Comparison of ENCODE assay signal across 1 cellular context in genomic region chr6:16269442-16270070, GRCh38.
A peak's percentile ranks its signal among the peaks of the same experiment; 100 is the strongest.
TF ChIP-seq lines count a peak whose summit lies in the region.
"Not testable (repeated sequence)": the region's sequence is repeated elsewhere in the genome, so short reads cannot be mapped to it uniquely, and the experiment has no call there.

No MANE protein-coding gene starts in this region.

TF ChIP-seq in K562, 482 proteins besides CTCF, POLR2A, EP300 and RAD21 (continued from another document):
- TF ChIP-seq PATZ1 (CRISPR knock-in tag; IDR thresholded peaks at IDR 0.05; ENCODE audit: borderline replicate concordance) (peak; percentile 14; the same call in 1 of the 2 replicates), NR1H2 (CRISPR knock-in tag; IDR thresholded peaks at IDR 0.05) (0 out of 2 replicates have a peak, but pooled peaks have one; percentile 51), RBFOX2 (IDR thresholded peaks at IDR 0.05; ENCODE audit: low read depth, low read length) (peak; percentile 53), CEBPG (tag; conservative IDR thresholded peaks at IDR 0.05 in 1 of 2, IDR thresholded peaks at IDR 0.05 in 1 of 2) (peak in 1 of 2 experiments; percentile 25; a peak in 1 of 4 replicates), POLR2G (IDR thresholded peaks at IDR 0.05; ENCODE audit: low read depth, low read length) (peak; percentile 48; the same call in 1 of the 2 replicates), ZNF551 (CRISPR knock-in tag; IDR thresholded peaks at IDR 0.05) (peak; percentile 54; the same call in 1 of the 2 replicates), SMAD3 (CRISPR knock-in tag; conservative IDR thresholded peaks at IDR 0.05) (0 out of 2 replicates have a peak, but pooled peaks have one; percentile 2), ZNF165 (CRISPR knock-in tag; IDR thresholded peaks at IDR 0.05; ENCODE audit: borderline replicate concordance) (0 out of 2 replicates have a peak, but pooled peaks have one; percentile 7), SUPT5H (IDR thresholded peaks at IDR 0.05) (peak; percentile 70), CEBPB (tag; IDR thresholded peaks at IDR 0.05) (peak; percentile 87), DLX4 (CRISPR knock-in tag; IDR thresholded peaks at IDR 0.05) (peak; percentile 51; the same call in 1 of the 2 replicates), ZNF444 (CRISPR knock-in tag; IDR thresholded peaks at IDR 0.05) (0 out of 2 replicates have a peak, but pooled peaks have one; percentile 13), ZNF431 (CRISPR knock-in tag; IDR thresholded peaks at IDR 0.05) (0 out of 2 replicates have a peak, but pooled peaks have one; percentile 2), GABPA (tag; conservative IDR thresholded peaks at IDR 0.05; ENCODE audit: low read depth) (0 out of 2 replicates have a peak, but pooled peaks have one; percentile 10), POLR2B (IDR thresholded peaks at IDR 0.05; ENCODE audit: low read depth, partially characterized antibody) (peak; percentile 44)
- not testable (repeated sequence) for TF ChIP-seq CEBPG (CRISPR knock-in tag; IDR thresholded peaks at IDR 0.05)
